In genomic region chr13:95403349-95404140, GRCh38 we compare ENCODE assay signal across 8 cellular contexts.
DNase-seq lines count a peak whose midpoint lies in the region; ATAC-seq, FAIRE-seq and TF ChIP-seq lines count a peak whose summit lies in the region.

No MANE protein-coding gene starts in this region.

- H3K9ac ChIP-seq in muscle layer of colon (ENCODE audit: low read length): no peak overlapping the region

- H3K27me3 Mint-ChIP-seq in dendritic cell treated with granulocyte-macrophage colony-stimulating factor and Interleukin-4, amounts not matched to agents 40 ng/mL and 50 ng/mL, for 4 days: peaks cover 17% of the 10 kb centered on the region

- H3K27ac ChIP-seq in muscle layer of colon (ENCODE audit: low read depth, low read length): no peak overlapping the region

- TF ChIP-seq CTCF in AG09309 (IDR thresholded peaks at IDR 0.05; ENCODE audit: control insufficient read depth, insufficient read depth, low read depth, low read length, missing control alignments): no peak

- H3K27ac Mint-ChIP-seq in dendritic cell treated with granulocyte-macrophage colony-stimulating factor and Interleukin-4, amounts not matched to agents 40 ng/mL and 50 ng/mL, for 4 days: no peak overlapping the region

- peak overlapping the region; percentile 43 for H3K4me3 ChIP-seq in AG09309 (ENCODE audit: control insufficient read depth, low read depth, low read length)
- peak overlapping the region; percentile 30 to 63 for H3K4me3 ChIP-seq in muscle layer of colon (ENCODE audit: low read depth in 1 of 2, low read length in 2 of 2)

- peaks cover 19% of the 10 kb centered on the region for H3K4me1 Mint-ChIP-seq in dendritic cell treated with granulocyte-macrophage colony-stimulating factor and Interleukin-4, amounts not matched to agents 40 ng/mL and 50 ng/mL, for 4 days (ENCODE audit: low read depth)

- intact Hi-C loops in dendritic cell treated with granulocyte-macrophage colony-stimulating factor and Interleukin-4, amounts not matched to agents 40 ng/mL and 50 ng/mL, for 4 days (cut with micrococcal nuclease): loop anchor here (1.0 to 10.0 kb wide), 5 partner anchors 74 to 728 kb away; no protein-coding TSS in a partner anchor

- peaks cover 8% of the 10 kb centered on the region for H3K4me1 ChIP-seq in muscle layer of colon (ENCODE audit: insufficient read depth, low read length)

- H3K4me3 Mint-ChIP-seq in dendritic cell treated with granulocyte-macrophage colony-stimulating factor and Interleukin-4, amounts not matched to agents 40 ng/mL and 50 ng/mL, for 4 days: peak overlapping the region; percentile 58

- no peaks in the 10 kb centered on the region for H3K36me3 ChIP-seq in muscle layer of colon (ENCODE audit: insufficient read depth, low read length)

- ATAC-seq in GM19463 (IDR thresholded peaks at IDR 0.05; ENCODE audit: unreplicated experiment): peak; percentile 31

- no peaks in the 10 kb centered on the region for H3K36me3 Mint-ChIP-seq in dendritic cell treated with granulocyte-macrophage colony-stimulating factor and Interleukin-4, amounts not matched to agents 40 ng/mL and 50 ng/mL, for 4 days (ENCODE audit: low read depth)

- TF ChIP-seq POLR2A in GM12892 (IDR thresholded peaks at IDR 0.05; ENCODE audit: low read depth, low read length): no peak

- no peaks in the 10 kb centered on the region for H3K9me3 Mint-ChIP-seq in dendritic cell treated with granulocyte-macrophage colony-stimulating factor and Interleukin-4, amounts not matched to agents 40 ng/mL and 50 ng/mL, for 4 days

- H3K9me3 ChIP-seq in muscle layer of colon (ENCODE audit: low read length): no peaks in the 10 kb centered on the region

- H3K27me3 ChIP-seq in muscle layer of colon (ENCODE audit: control insufficient read depth in 1 of 2, insufficient read depth in 2 of 2, low read length in 2 of 2): no peaks in the 10 kb centered on the region

- DNase-seq in AG09309 (ENCODE audit: low read depth) (no peak), NCI-H510A (lab: John Stamatoyannopoulos, UW) (peak; percentile 9), GM12892 (ENCODE audit: insufficient read length) (no peak), GM19239 (ENCODE audit: insufficient read length, low spot score) (no peak)
- DNase-seq in NK-92 treated with Interleukin-12 subunit alpha and Interleukin-12 subunit beta, amount 100 ng/mL, for 24 hours (lab: John Stamatoyannopoulos, UW): no peak

- FAIRE-seq in GM12892 (lab: Jason Lieb, UNC) (no peak), GM19239 (lab: Jason Lieb, UNC) (no peak)
